ENCODE assay signal across 9 cellular contexts in genomic region chr20:10521068-10521834, GRCh38.
A peak's percentile ranks its signal among the peaks of the same experiment; 100 is the strongest.
DNase-seq lines count a peak whose midpoint lies in the region; ATAC-seq, FAIRE-seq and TF ChIP-seq lines count a peak whose summit lies in the region.
"Had no signal": no experiment of that assay in that cellular context is flagged by ENCODE, and none has a peak within 500 bp of the region (broad histone marks: within the 10 kb centered on the region; RNA-seq: fewer than 3 reads in every experiment).

No MANE protein-coding gene starts in this region.

- no peak overlapping the region for H3K9ac ChIP-seq in HUES64 (ENCODE audit: low read depth, low read length)

- no peaks in the 10 kb centered on the region for H3K27me3 ChIP-seq in HUES64 (ENCODE audit: insufficient read depth, low read length)
- no peaks in the 10 kb centered on the region for H3K27me3 ChIP-seq in heart right ventricle

- intact Hi-C loops in heart right ventricle (cut with DNase I): no loop called here

- no peaks in the 10 kb centered on the region for H3K27me3 Mint-ChIP-seq in activated CD8-positive, alpha-beta T cell treated with anti-CD3 and anti-CD28 coated beads, Interleukin-2, amount 10 ng/mL, durations not matched to agents 7 days and 5 days (ENCODE audit: low read depth)

- no peak for TF ChIP-seq CTCF in AG10803 (conservative IDR thresholded peaks at IDR 0.05; ENCODE audit: low read length)
- no peak for TF ChIP-seq CTCF in heart right ventricle (IDR thresholded peaks at IDR 0.05)
- no peak for TF ChIP-seq CTCF in D721Med (IDR thresholded peaks at IDR 0.05; ENCODE audit: insufficient read depth, missing control alignments)

- H3K27ac ChIP-seq in HUES64 (ENCODE audit: low read depth, low read length) (peak overlapping the region; percentile 69), heart right ventricle (peak overlapping the region in 1 of 10 donors; percentile 27)

- H3K9me3 Mint-ChIP-seq in activated CD8-positive, alpha-beta T cell treated with anti-CD3 and anti-CD28 coated beads, Interleukin-2, amount 10 ng/mL, durations not matched to agents 7 days and 5 days (ENCODE audit: insufficient read depth): no peaks in the 10 kb centered on the region

- no peak overlapping the region for H3K4me3 Mint-ChIP-seq in activated CD8-positive, alpha-beta T cell treated with anti-CD3 and anti-CD28 coated beads, Interleukin-2, amount 10 ng/mL, durations not matched to agents 7 days and 5 days

- H3K36me3 ChIP-seq in HUES64 (ENCODE audit: insufficient read depth, low read length) (no peaks in the 10 kb centered on the region), heart right ventricle (no peaks in the 10 kb centered on the region)

- H3K9me3 ChIP-seq in HUES64 (ENCODE audit: insufficient read depth, low read depth, low read length) (no peaks in the 10 kb centered on the region), heart right ventricle (no peaks in the 10 kb centered on the region)

- peaks cover 35% of the 10 kb centered on the region for H3K4me1 Mint-ChIP-seq in activated CD8-positive, alpha-beta T cell treated with anti-CD3 and anti-CD28 coated beads, Interleukin-2, amount 10 ng/mL, durations not matched to agents 7 days and 5 days (ENCODE audit: low read depth)

- H3K4me3 ChIP-seq in AG10803 (ENCODE audit: low read length) (no peak overlapping the region), HUES64 (ENCODE audit: low read length) (no peak overlapping the region), heart right ventricle (no peak overlapping the region)

- DNase-seq in AG10803 (ENCODE audit: low read depth) (peak; percentile 72), islet precursor cell (peak; percentile 84), heart right ventricle (no peak), D721Med (ENCODE audit: insufficient read length, low spot score) (no peak), NOMO-1 (lab: John Stamatoyannopoulos, UW; ENCODE audit: unreplicated experiment in 2 of 2) (no peak)
- no peak for DNase-seq in activated CD8-positive, alpha-beta T cell treated with anti-CD3 and anti-CD28 coated beads, Interleukin-2, amount 10 ng/mL, durations not matched to agents 7 days and 5 days

- FAIRE-seq in D721Med (lab: Jason Lieb, UNC): no peak
- FAIRE-seq: TTC549 had no signal

- no peak overlapping the region for H3K27ac Mint-ChIP-seq in activated CD8-positive, alpha-beta T cell treated with anti-CD3 and anti-CD28 coated beads, Interleukin-2, amount 10 ng/mL, durations not matched to agents 7 days and 5 days

- peaks cover 6% of the 10 kb centered on the region for H3K36me3 Mint-ChIP-seq in activated CD8-positive, alpha-beta T cell treated with anti-CD3 and anti-CD28 coated beads, Interleukin-2, amount 10 ng/mL, durations not matched to agents 7 days and 5 days (ENCODE audit: low read depth)

- CTCF ChIA-PET in activated CD8-positive, alpha-beta T cell treated with anti-CD3 and anti-CD28 coated beads, Interleukin-2, amount 10 ng/mL, durations not matched to agents 7 days and 5 days (lab: Charles Lee): interaction anchor here (1.0 to 2.1 kb wide), 4 partner anchors 9 to 154 kb away, joined by 3 to 9 read pairs (median 3); no protein-coding TSS in a partner anchor

- H3K4me1 ChIP-seq in HUES64 (ENCODE audit: insufficient read depth, low read length): peaks cover 49% of the 10 kb centered on the region
- peaks cover 0 to 33% (median 12%) of the 10 kb centered on the region in 9 donors for H3K4me1 ChIP-seq in heart right ventricle

- POLR2A ChIA-PET in activated CD8-positive, alpha-beta T cell treated with anti-CD3 and anti-CD28 coated beads, Interleukin-2, amount 10 ng/mL, durations not matched to agents 7 days and 5 days (lab: Charles Lee): interaction anchor here (1.0 kb wide), 1 partner anchor 87 kb away, joined by 3 read pairs; the partner anchor contains the start of gene MKKS

- 60% methylated on average over 5 of the region's 5 CpGs for WGBS in HUES64
- 74 to 83% methylated on average over 5 of the region's 5 CpGs for WGBS in heart right ventricle, 2 donors

- ATAC-seq in activated CD8-positive, alpha-beta T cell treated with anti-CD3 and anti-CD28 coated beads, Interleukin-2, amount 10 ng/mL, durations not matched to agents 7 days and 5 days: peak; percentile 39
- ATAC-seq in HG03354 (IDR thresholded peaks at IDR 0.05; ENCODE audit: poor library complexity, severe bottlenecking, unreplicated experiment) (no peak), heart right ventricle (no peak)

Comparison
In these comparisons a context has a peak if more than half of its experiments do, and no peak if none do; other contexts are left out.
1. DNase-seq: peak in AG10803 (single experiment) and islet precursor cell (single experiment); none in activated CD8-positive, alpha-beta T cell treated with anti-CD3 and anti-CD28 coated beads, Interleukin-2, amount 10 ng/mL, durations not matched to agents 7 days and 5 days (single experiment), heart right ventricle (0 of 2), D721Med (single experiment) and NOMO-1 (0 of 2).